In genomic region chr16:66523861-66524354, GRCh38 we compare ENCODE assay signal across 8 cellular contexts. TPM values are rescaled to one million over a fixed set of nuclear protein-coding genes. Genes with fewer than 3 reads are reported as not detected.
DNase-seq lines count a peak whose midpoint lies in the region; ATAC-seq and TF ChIP-seq lines count a peak whose summit lies in the region.

No MANE protein-coding gene starts in this region.

- peak; percentile 76 to 84 for DNase-seq in NOMO-1 (lab: John Stamatoyannopoulos, UW; ENCODE audit: unreplicated experiment in 2 of 2)
- DNase-seq in effector memory CD4-positive, alpha-beta T cell, result peak in 2 of 3 donors; percentile 22 to 35
- DNase-seq in tibial nerve (ENCODE audit: low spot score in 2 of 2), result no peak
- no peak for DNase-seq in hepatic stellate cell (ENCODE audit: low spot score)
- DNase-seq in erythroblast (lab: John Stamatoyannopoulos, UW), result no peak
- DNase-seq in GM19238 (ENCODE audit: insufficient read length, low spot score), result no peak

- no peaks in the 10 kb centered on the region for H3K27me3 ChIP-seq in BLaER1
- no peaks in the 10 kb centered on the region for H3K27me3 ChIP-seq in effector memory CD4-positive, alpha-beta T cell (replicated peaks; ENCODE audit: control insufficient read depth, insufficient read depth, low read length, poor library complexity, severe bottlenecking)
- no peaks in the 10 kb centered on the region for H3K27me3 ChIP-seq in tibial nerve

- H3K9me3 ChIP-seq in BLaER1 (no peaks in the 10 kb centered on the region), tibial nerve (no peaks in the 10 kb centered on the region)
- no peaks in the 10 kb centered on the region for H3K9me3 ChIP-seq in effector memory CD4-positive, alpha-beta T cell (ENCODE audit: control insufficient read depth, low read length)

- H3K4me1 ChIP-seq in BLaER1 (peaks cover 93% of the 10 kb centered on the region), tibial nerve (peaks cover 0 to 55% (median 42%) of the 10 kb centered on the region in 4 donors)
- H3K4me1 ChIP-seq in effector memory CD4-positive, alpha-beta T cell (ENCODE audit: control insufficient read depth, insufficient read depth, low read length, poor library complexity, severe bottlenecking), result peaks cover 67% of the 10 kb centered on the region

- TF ChIP-seq POLR2A in tibial nerve (IDR thresholded peaks at IDR 0.05) (no peak), erythroblast (IDR thresholded peaks at IDR 0.05; ENCODE audit: low read length) (no peak)

- H3K4me3 ChIP-seq in BLaER1 (peak overlapping the region; percentile 41; the same call in 1 of the 2 replicates), tibial nerve (no peak overlapping the region)
- H3K4me3 ChIP-seq in effector memory CD4-positive, alpha-beta T cell (ENCODE audit: insufficient read depth, low read depth, low read length, poor library complexity, severe bottlenecking), result no peak overlapping the region

- TF ChIP-seq EP300 in tibial nerve (IDR thresholded peaks at IDR 0.05), result peak in 1 of 2 donors; percentile 59

- H3K27ac ChIP-seq in BLaER1 (peak overlapping the region; percentile 92), tibial nerve (peak overlapping the region in 3 of 4 donors; percentile 63 to 99 (median 75))
- H3K27ac ChIP-seq in effector memory CD4-positive, alpha-beta T cell (ENCODE audit: insufficient read depth, low read length, poor library complexity, severe bottlenecking), result peak overlapping the region; percentile 77

- H4K20me1 ChIP-seq in BLaER1, result no peaks in the 10 kb centered on the region

- 67 to 72% methylated on average over 9 of the region's 9 CpGs for WGBS in tibial nerve, 2 donors

- peaks cover 8% of the 10 kb centered on the region; the same call in 1 of the 2 replicates for H3K36me3 ChIP-seq in BLaER1
- H3K36me3 ChIP-seq in effector memory CD4-positive, alpha-beta T cell (ENCODE audit: control insufficient read depth, insufficient read depth, low read length), result no peaks in the 10 kb centered on the region
- peaks cover 0 to 46% (median 5%) of the 10 kb centered on the region in 3 donors for H3K36me3 ChIP-seq in tibial nerve

- H3K4me2 ChIP-seq in BLaER1, result peak overlapping the region; percentile 92

- no peak for TF ChIP-seq CTCF in tibial nerve (IDR thresholded peaks at IDR 0.05)

- peak; percentile 35 for ATAC-seq in GM21381 (IDR thresholded peaks at IDR 0.05; ENCODE audit: unreplicated experiment)

- H3K9ac ChIP-seq in BLaER1, result peak overlapping the region; percentile 83

RNA-seq across cellular contexts. Expression of gene TK2, which starts 26.0 kb away (rescaled TPM):
- total RNA-seq in tibial nerve, result 10 to 100 TPM; 42.3 to 81.8 (median 64.7) TPM

RNA-seq across cellular contexts. Expression of gene CKLF, which starts 28.5 kb away (rescaled TPM):
- total RNA-seq in tibial nerve, result 10 to 100 TPM; 31.8 to 75.4 (median 35.6) TPM

RNA-seq across cellular contexts. Expression of gene CMTM1, which starts 42.3 kb away (rescaled TPM):
- total RNA-seq in tibial nerve, result 1 to 10 TPM in 3 of 4 donors, not detected in 1; 2.0 to 5.1 (median 2.1) TPM

RNA-seq across cellular contexts. Expression of gene CMTM2, which starts 55.4 kb away (rescaled TPM):
- not detected for total RNA-seq in tibial nerve

Comparison
In these comparisons a context has a peak if more than half of its experiments do, and no peak if none do; other contexts are left out.
1. DNase-seq: peak in NOMO-1 (2 of 2) and effector memory CD4-positive, alpha-beta T cell (2 of 3); none in tibial nerve (0 of 2), hepatic stellate cell (single experiment), erythroblast (0 of 2) and GM19238 (single experiment).
2. Peak in every context shown above with its lines, with median percentiles within 50 percentile points of each other: H3K27ac ChIP-seq.